13 cellular contexts compared by ENCODE assay signal in genomic region chr4:112736718-112737135, GRCh38.
A peak's percentile ranks its signal among the peaks of the same experiment; 100 is the strongest.
DNase-seq lines count a peak whose midpoint lies in the region; ATAC-seq, FAIRE-seq and TF ChIP-seq lines count a peak whose summit lies in the region.
"Had no signal": no experiment of that assay in that cellular context is flagged by ENCODE, and none has a peak within 500 bp of the region (broad histone marks: within the 10 kb centered on the region; RNA-seq: fewer than 3 reads in every experiment).

No MANE protein-coding gene starts in this region.

- no peak overlapping the region for H3K23ac ChIP-seq in H1 (ENCODE audit: insufficient read length)

- no peaks in the 10 kb centered on the region for H3K23me2 ChIP-seq in H1 (ENCODE audit: low read depth, low read length)

- H3K79me1 ChIP-seq in H1 (ENCODE audit: low read depth, low read length) = peaks cover 2% of the 10 kb centered on the region

- 0 out of 2 replicates have a peak overlapping the region, but pooled peaks have one; percentile 6 for H2BK12ac ChIP-seq in H1 (ENCODE audit: low read depth, low read length)

- H3K4ac ChIP-seq in H1 (replicated peaks; ENCODE audit: insufficient read length, low read depth, low read length) = peak overlapping the region; percentile 3

- no peak overlapping the region for H2AFZ ChIP-seq in H1 (ENCODE audit: low read length)

- peak overlapping the region; percentile 5 for H4K5ac ChIP-seq in H1 (ENCODE audit: insufficient read length, low read depth, low read length)

- peak; percentile 40 for ATAC-seq in GM18861 (IDR thresholded peaks at IDR 0.05; ENCODE audit: unreplicated experiment)
- ATAC-seq in GM21515 (IDR thresholded peaks at IDR 0.05; ENCODE audit: unreplicated experiment) = peak; percentile 34
- ATAC-seq in HG03103 (IDR thresholded peaks at IDR 0.05; ENCODE audit: low read depth, unreplicated experiment) = peak; percentile 40
- ATAC-seq: psoas muscle had no signal

- FAIRE-seq in H1 (lab: Jason Lieb, UNC) = no peak

- H2BK20ac ChIP-seq in H1 (ENCODE audit: low read length) = peak overlapping the region; percentile 63

- POLR2A ChIA-PET in H1 (lab: Charles Lee; ENCODE audit: partially characterized antibody) = interaction anchor here (1.1 to 19.0 kb wide), 2 partner anchors 11 to 91 kb away, joined by 5 to 306 read pairs; no protein-coding TSS in a partner anchor

- no peak overlapping the region for H3K9ac ChIP-seq in H1 (replicated peaks in 1 of 4; ENCODE audit: extremely low read depth in 1 of 4, low read depth in 3 of 4, low read length in 3 of 4)

- TF ChIP-seq RAD21 in H1 (IDR thresholded peaks at IDR 0.05 in 1 of 2, conservative IDR thresholded peaks at IDR 0.05 in 1 of 2; ENCODE audit: low read depth in 2 of 2, low read length in 2 of 2) = no peak

- CTCF ChIA-PET in H1 (lab: Charles Lee; ENCODE audit: partially characterized antibody) = interaction anchor here (1.2 to 1.3 kb wide), 2 partner anchors 28 to 30 kb away, joined by 3 to 4 read pairs; no protein-coding TSS in a partner anchor

- no peak for TF ChIP-seq EP300 in H1 (IDR thresholded peaks at IDR 0.05; ENCODE audit: borderline replicate concordance in 1 of 2, low read depth in 2 of 2, low read length in 2 of 2)

- no peak for TF ChIP-seq CTCF in H1 (IDR thresholded peaks at IDR 0.05; ENCODE audit: control extremely low read depth in 1 of 3, insufficient read depth in 1 of 3, low read depth in 1 of 3, low read length in 3 of 3)

- H3K14ac ChIP-seq in H1 (ENCODE audit: insufficient read length) = no peak overlapping the region

- DNase-seq in H1 (ENCODE audit: low read depth in 1 of 2, low spot score in 2 of 2) (peak in 1 of 2 experiments; percentile 33), MG63 (no peak), amygdala (lab: John Stamatoyannopoulos, UW) (no peak), kidney tubule cell (ENCODE audit: low spot score) (no peak)
- DNase-seq: brain microvascular endothelial cell; hypothalamus; NCI-H1417 treated with DMSO at 0.1 percent for 48 hours; NK-92 treated with Interleukin-12 subunit alpha and Interleukin-12 subunit beta, amount 100 ng/mL, for 24 hours; psoas muscle; stimulated activated CD4-positive, alpha-beta T cell treated with anti-CD3 and anti-CD28 coated beads, Interleukin-4, amount 100 ng/mL, for 1 hour had no signal

- 0 out of 2 replicates have a peak overlapping the region, but pooled peaks have one; percentile 3 for H2AK5ac ChIP-seq in H1 (ENCODE audit: low read depth, low read length)

- H3K36me3 ChIP-seq in H1 (ENCODE audit: control insufficient read depth in 2 of 4, insufficient read depth in 4 of 4, low read length in 3 of 4) (no peaks in the 10 kb centered on the region), MG63 (no peaks in the 10 kb centered on the region)
- H3K36me3 ChIP-seq: brain microvascular endothelial cell had no signal

- H3K9me3 ChIP-seq in H1 (ENCODE audit: insufficient read depth in 2 of 2, low read depth in 1 of 2, low read length in 1 of 2) (no peaks in the 10 kb centered on the region), MG63 (no peaks in the 10 kb centered on the region)
- H3K9me3 ChIP-seq: psoas muscle had no signal

- no peak overlapping the region for H4K8ac ChIP-seq in H1 (ENCODE audit: extremely low read depth, insufficient read depth, low read length)

- H3K4me2 ChIP-seq in H1 (ENCODE audit: insufficient read depth in 1 of 2, low read depth in 2 of 2, low read length in 2 of 2) = no peak overlapping the region

- peaks cover 3 to 47% of the 10 kb centered on the region in 2 experiments; a peak in 3 of 4 replicates for H3K79me2 ChIP-seq in H1 (ENCODE audit: control insufficient read depth in 1 of 2, insufficient read depth in 2 of 2, low read length in 2 of 2)

- H3K27me3 ChIP-seq in H1 (replicated peaks in 1 of 4; ENCODE audit: control insufficient read depth in 3 of 4, extremely low read depth in 1 of 4, insufficient read depth in 3 of 4, low read length in 3 of 4) (no peaks in the 10 kb centered on the region), MG63 (no peaks in the 10 kb centered on the region)
- H3K27me3 ChIP-seq: brain microvascular endothelial cell had no signal

- TF ChIP-seq POLR2A in H1 (IDR thresholded peaks at IDR 0.05; ENCODE audit: control extremely low read depth in 1 of 2, low read depth in 2 of 2, low read length in 2 of 2) = no peak

- H3K18ac ChIP-seq in H1 (ENCODE audit: extremely low read depth, low read length) = peak overlapping the region; percentile 27; the same call in 1 of the 2 replicates

- H2BK5ac ChIP-seq in H1 (ENCODE audit: low read depth, low read length) = peak overlapping the region; percentile 26; the same call in 1 of the 2 replicates

- H4K91ac ChIP-seq in H1 (replicated peaks; ENCODE audit: insufficient read length, low read length) = no peak overlapping the region

- H3K4me3 ChIP-seq in H1 (ENCODE audit: extremely low read depth in 1 of 4, insufficient read depth in 2 of 4, low read depth in 3 of 4, low read length in 4 of 4) = no peak overlapping the region
- H3K4me3 ChIP-seq in MG63 = no peak overlapping the region
- H3K4me3 ChIP-seq: psoas muscle had no signal

- H2BK120ac ChIP-seq in H1 (replicated peaks; ENCODE audit: low read depth, low read length) = peak overlapping the region; percentile 81

- no peak overlapping the region for H3K56ac ChIP-seq in H1 (replicated peaks; ENCODE audit: insufficient read length, low read depth, low read length)

- no peak overlapping the region for H2BK15ac ChIP-seq in H1 (ENCODE audit: low read length)

- H4K20me1 ChIP-seq in H1 (replicated peaks in 1 of 2; ENCODE audit: control insufficient read depth in 1 of 2, insufficient read depth in 2 of 2, low read length in 2 of 2) = no peaks in the 10 kb centered on the region

- peaks cover 0 to 6% (median 3%) of the 10 kb centered on the region in 4 experiments; a peak in 4 of 7 replicates for H3K4me1 ChIP-seq in H1 (replicated peaks in 1 of 4; ENCODE audit: control insufficient read depth in 3 of 4, insufficient read depth in 4 of 4, low read length in 3 of 4)

- H3K27ac ChIP-seq in H1 (ENCODE audit: low read depth, low read length) = no peak overlapping the region
- H3K27ac ChIP-seq: brain microvascular endothelial cell, psoas muscle had no signal

- WGBS in H1 (ENCODE audit: extremely low coverage in 1 of 2, insufficient coverage in 1 of 2, insufficient read length in 1 of 2, insufficient replicate concordance in 2 of 2, low coverage in 1 of 2, low lambda C conversion rate in 2 of 2, missing lambda C conversion rate in 1 of 2), 2 experiments = 86% methylated on average over 1 of the region's 1 CpG; no CpG with 5 or more reads in 1 of the 2 experiments

TF ChIP-seq in H1, 55 proteins besides CTCF, POLR2A, EP300 and RAD21 (continues in another document):
- TF ChIP-seq RXRA (IDR thresholded peaks at IDR 0.05; ENCODE audit: insufficient read depth, low read depth, low read length) (no peak), ZNF274 (IDR thresholded peaks at IDR 0.05; ENCODE audit: borderline replicate concordance, extremely low read depth, low read length) (no peak), CREB1 (IDR thresholded peaks at IDR 0.05) (no peak), TAF7 (optimal IDR thresholded peaks at IDR 0.05; ENCODE audit: borderline replicate concordance, low read depth, low read length) (no peak), POLR2AphosphoS5 (IDR thresholded peaks at IDR 0.05; ENCODE audit: low read depth, low read length) (no peak), SRF (IDR thresholded peaks at IDR 0.05; ENCODE audit: low read depth, low read length) (no peak), BRCA1 (IDR thresholded peaks at IDR 0.05; ENCODE audit: low read depth, low read length) (no peak), SP1 (IDR thresholded peaks at IDR 0.05; ENCODE audit: low read depth, low read length) (no peak)
